Comparison of ENCODE assay signal across 1 cellular context in the genomic region with DNA sequence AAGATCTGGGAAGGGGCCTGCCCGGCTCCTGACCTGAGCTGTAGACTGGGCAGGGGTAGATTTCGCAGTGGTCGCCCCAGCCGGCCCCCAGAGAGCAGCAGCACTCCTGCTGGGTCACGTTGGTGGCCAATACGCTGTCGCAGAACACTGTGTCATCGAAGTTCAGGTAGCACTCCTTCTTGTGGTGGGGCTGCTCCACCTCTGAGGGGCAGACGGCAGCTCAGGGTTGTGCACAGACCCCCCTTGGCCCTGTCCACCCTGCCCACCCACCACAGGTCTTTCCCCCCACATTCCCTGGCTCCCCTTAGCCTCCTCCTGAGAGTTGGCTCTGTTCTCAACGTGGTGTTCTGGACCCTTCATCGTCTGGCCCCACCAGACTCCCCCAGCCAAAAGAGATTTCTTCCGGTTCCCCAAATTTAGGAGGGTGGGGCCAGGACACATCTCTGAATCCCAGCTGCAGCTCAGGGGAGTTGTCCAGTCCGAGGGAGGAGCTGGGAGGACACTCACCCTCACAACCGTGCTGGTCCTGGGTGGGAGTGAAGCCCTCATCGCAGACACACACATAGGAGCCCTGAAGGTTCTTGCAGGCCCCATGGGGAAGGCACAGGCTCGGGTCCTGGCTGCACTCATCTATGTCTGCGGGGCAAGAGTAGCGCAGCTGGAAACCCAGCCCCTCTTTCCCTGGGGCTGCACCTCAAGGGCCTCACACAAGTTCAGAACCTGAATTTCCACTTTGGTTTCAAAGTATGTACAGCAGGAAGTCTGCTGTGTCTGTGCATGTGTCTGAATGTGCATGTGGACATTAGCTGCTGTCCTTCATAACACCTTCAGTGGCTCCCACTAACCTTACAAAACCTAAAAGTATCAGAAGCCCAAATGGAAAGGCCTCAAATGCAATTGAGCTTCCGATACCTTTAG.
TF ChIP-seq lines count a peak whose summit lies in the region.

No MANE protein-coding gene starts in this region.

TF ChIP-seq in HEK293, 187 proteins besides CTCF, POLR2A, EP300 and RAD21 (continued from another document):
- TF ChIP-seq, protein P1, sequence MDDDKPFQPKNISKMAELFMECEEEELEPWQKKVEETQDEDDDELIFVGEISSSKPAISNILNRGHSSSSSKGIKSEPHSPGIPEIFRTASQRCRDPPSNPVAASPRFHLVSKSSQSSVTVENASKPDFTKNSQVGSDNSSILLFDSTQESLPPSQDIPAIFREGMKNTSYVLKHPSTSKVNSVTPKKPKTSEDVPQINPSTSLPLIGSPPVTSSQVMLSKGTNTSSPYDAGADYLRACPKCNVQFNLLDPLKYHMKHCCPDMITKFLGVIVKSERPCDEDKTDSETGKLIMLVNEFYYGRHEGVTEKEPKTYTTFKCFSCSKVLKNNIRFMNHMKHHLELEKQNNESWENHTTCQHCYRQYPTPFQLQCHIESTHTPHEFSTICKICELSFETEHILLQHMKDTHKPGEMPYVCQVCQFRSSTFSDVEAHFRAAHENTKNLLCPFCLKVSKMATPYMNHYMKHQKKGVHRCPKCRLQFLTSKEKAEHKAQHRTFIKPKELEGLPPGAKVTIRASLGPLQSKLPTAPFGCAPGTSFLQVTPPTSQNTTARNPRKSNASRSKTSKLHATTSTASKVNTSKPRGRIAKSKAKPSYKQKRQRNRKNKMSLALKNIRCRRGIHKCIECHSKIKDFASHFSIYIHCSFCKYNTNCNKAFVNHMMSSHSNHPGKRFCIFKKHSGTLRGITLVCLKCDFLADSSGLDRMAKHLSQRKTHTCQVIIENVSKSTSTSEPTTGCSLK (tag by site-specific recombination; IDR thresholded peaks at IDR 0.05), result no peak
- TF ChIP-seq ZBTB48 (tag by site-specific recombination; IDR thresholded peaks at IDR 0.05) (0 out of 2 replicates have a peak, but pooled peaks have one; percentile 5), ZNF76 (tag by site-specific recombination; IDR thresholded peaks at IDR 0.05; ENCODE audit: borderline replicate concordance, low read depth) (0 out of 2 replicates have a peak, but pooled peaks have one; percentile 1)
